In genomic region chr10:8137726-8138125, GRCh38 we compare ENCODE assay signal across 10 cellular contexts.
DNase-seq lines count a peak whose midpoint lies in the region; ATAC-seq lines count a peak whose summit lies in the region.
"Had no signal": no experiment of that assay in that cellular context is flagged by ENCODE, and none has a peak within 500 bp of the region (broad histone marks: within the 10 kb centered on the region; RNA-seq: fewer than 3 reads in every experiment).

No MANE protein-coding gene starts in this region.

- H3K36me3 Mint-ChIP-seq in activated T-helper 2 cell treated with anti-CD3 and anti-CD28 coated beads, Interferon-gamma antibody, Interleukin-2, Interleukin-4, amounts not matched to agents 10 μg/mL and 5 μg/mL and 100 μg/mL, durations not matched to agents 14 hours and 24 hours and 36 hours (ENCODE audit: low read depth): peaks cover 6% of the 10 kb centered on the region

- peak; percentile 69 for DNase-seq in activated CD8-positive, alpha-beta memory T cell treated with anti-CD3 and anti-CD28 coated beads for 24 hours
- no peak for DNase-seq in activated CD8-positive, alpha-beta memory T cell treated with anti-CD3 and anti-CD28 coated beads, Interleukin-2, amount 50 U/mL, for 4 hours
- DNase-seq in OCI-M1 (lab: John Stamatoyannopoulos, UW): peak; percentile 61
- peak; percentile 48 for DNase-seq in activated T-helper 2 cell treated with anti-CD3 and anti-CD28 coated beads, Interferon-gamma antibody, Interleukin-2, Interleukin-4, amounts not matched to agents 10 μg/mL and 5 μg/mL and 100 μg/mL, durations not matched to agents 14 hours and 24 hours and 36 hours (ENCODE audit: low spot score)
- peak; percentile 19 for DNase-seq in stimulated activated naive CD8-positive, alpha-beta T cell treated with anti-CD3 and anti-CD28 coated beads, Interleukin-15, Interleukin-2, amounts not matched to agents 100 U/mL and 50 U/mL, for 24 hours
- no peak for DNase-seq in NCI-H774 (lab: John Stamatoyannopoulos, UW)
- no peak for DNase-seq in activated CD4-positive, CD25-positive, alpha-beta regulatory T cell treated with anti-CD3 and anti-CD28 coated beads, Interleukin-2, amount 50 U/mL, for 72 hours
- DNase-seq: NCI-H446, SHP77 treated with DMSO at 0.1 percent for 48 hours had no signal

- peak overlapping the region; percentile 79 for H3K4me3 Mint-ChIP-seq in activated T-helper 2 cell treated with anti-CD3 and anti-CD28 coated beads, Interferon-gamma antibody, Interleukin-2, Interleukin-4, amounts not matched to agents 10 μg/mL and 5 μg/mL and 100 μg/mL, durations not matched to agents 14 hours and 24 hours and 36 hours (ENCODE audit: low read depth)

- H3K27ac Mint-ChIP-seq in activated T-helper 2 cell treated with anti-CD3 and anti-CD28 coated beads, Interferon-gamma antibody, Interleukin-2, Interleukin-4, amounts not matched to agents 10 μg/mL and 5 μg/mL and 100 μg/mL, durations not matched to agents 14 hours and 24 hours and 36 hours: peak overlapping the region; percentile 93

- H3K27me3 Mint-ChIP-seq in activated T-helper 2 cell treated with anti-CD3 and anti-CD28 coated beads, Interferon-gamma antibody, Interleukin-2, Interleukin-4, amounts not matched to agents 10 μg/mL and 5 μg/mL and 100 μg/mL, durations not matched to agents 14 hours and 24 hours and 36 hours (ENCODE audit: low read depth): no peaks in the 10 kb centered on the region

- no peaks in the 10 kb centered on the region for H3K9me3 Mint-ChIP-seq in activated T-helper 2 cell treated with anti-CD3 and anti-CD28 coated beads, Interferon-gamma antibody, Interleukin-2, Interleukin-4, amounts not matched to agents 10 μg/mL and 5 μg/mL and 100 μg/mL, durations not matched to agents 14 hours and 24 hours and 36 hours

- peaks cover 70% of the 10 kb centered on the region for H3K4me1 Mint-ChIP-seq in activated T-helper 2 cell treated with anti-CD3 and anti-CD28 coated beads, Interferon-gamma antibody, Interleukin-2, Interleukin-4, amounts not matched to agents 10 μg/mL and 5 μg/mL and 100 μg/mL, durations not matched to agents 14 hours and 24 hours and 36 hours (ENCODE audit: low read depth)

- no peak for ATAC-seq in stimulated activated naive CD8-positive, alpha-beta T cell treated with anti-CD3 and anti-CD28 coated beads, Interleukin-15, Interleukin-2, amounts not matched to agents 100 U/mL and 50 U/mL, for 24 hours
- ATAC-seq in HG03521 (IDR thresholded peaks at IDR 0.05; ENCODE audit: unreplicated experiment): no peak

- intact Hi-C loops in activated T-helper 2 cell treated with anti-CD3 and anti-CD28 coated beads, Interferon-gamma antibody, Interleukin-2, Interleukin-4, amounts not matched to agents 10 μg/mL and 5 μg/mL and 100 μg/mL, durations not matched to agents 14 hours and 24 hours and 36 hours (cut with micrococcal nuclease): loop anchor here (1.0 to 2.0 kb wide), 8 partner anchors 21 to 1092 kb away; no protein-coding TSS in a partner anchor

Comparison
In these comparisons a context has a peak if more than half of its experiments do, and no peak if none do; other contexts are left out.
1. DNase-seq: peak in activated CD8-positive, alpha-beta memory T cell treated with anti-CD3 and anti-CD28 coated beads for 24 hours (single experiment), OCI-M1 (single experiment), activated T-helper 2 cell treated with anti-CD3 and anti-CD28 coated beads, Interferon-gamma antibody, Interleukin-2, Interleukin-4, amounts not matched to agents 10 μg/mL and 5 μg/mL and 100 μg/mL, durations not matched to agents 14 hours and 24 hours and 36 hours (single experiment) and stimulated activated naive CD8-positive, alpha-beta T cell treated with anti-CD3 and anti-CD28 coated beads, Interleukin-15, Interleukin-2, amounts not matched to agents 100 U/mL and 50 U/mL, for 24 hours (single experiment); none in activated CD8-positive, alpha-beta memory T cell treated with anti-CD3 and anti-CD28 coated beads, Interleukin-2, amount 50 U/mL, for 4 hours (single experiment), NCI-H774 (single experiment) and activated CD4-positive, CD25-positive, alpha-beta regulatory T cell treated with anti-CD3 and anti-CD28 coated beads, Interleukin-2, amount 50 U/mL, for 72 hours (single experiment).